Comparison of ENCODE assay signal across 25 cellular contexts in genomic region chrX:127947450-127947849, GRCh38.
"Had no signal": no experiment of that assay in that cellular context is flagged by ENCODE, and none has a peak within 500 bp of the region (broad histone marks: within the 10 kb centered on the region; RNA-seq: fewer than 3 reads in every experiment).

No MANE protein-coding gene starts in this region.

- H3K4me1 ChIP-seq: foreskin keratinocyte, gastroesophageal sphincter, heart left ventricle, left lung, lower lobe of right lung had no signal

- H3K4me2 ChIP-seq: hepatocyte had no signal

- H3K9me3 ChIP-seq: gastroesophageal sphincter, heart left ventricle, left lung, lower lobe of right lung had no signal

- H3K4me1 Mint-ChIP-seq: immature natural killer cell; naive thymus-derived CD4-positive, alpha-beta T cell had no signal

- DNase-seq: dermis blood vessel endothelial cell; dorsolateral prefrontal cortex; effector CD4-positive, alpha-beta T cell; effector memory CD4-positive, alpha-beta T cell; erythroblast; foreskin keratinocyte; heart left ventricle; hypothalamus; immature natural killer cell; islet precursor cell; kidney; kidney glomerular epithelial cell; left cardiac atrium; left lung; left ventricle myocardium superior; lower lobe of right lung; mesenchymal stem cell; midbrain; naive thymus-derived CD4-positive, alpha-beta T cell had no signal

- H3K79me2 ChIP-seq: hepatocyte had no signal

- H3K27me3 ChIP-seq: foreskin keratinocyte, gastroesophageal sphincter, heart left ventricle, hepatocyte, left lung had no signal

- H3K4me3 ChIP-seq: coronary artery, dorsolateral prefrontal cortex, gastroesophageal sphincter, heart left ventricle, hepatocyte, left lung, lower lobe of right lung had no signal

- H3K36me3 ChIP-seq: gastroesophageal sphincter, heart left ventricle, left lung, lower lobe of right lung had no signal

- H3K27ac Mint-ChIP-seq: immature natural killer cell; naive thymus-derived CD4-positive, alpha-beta T cell had no signal

- FAIRE-seq: colon, frontal cortex, kidney had no signal

- H3K36me3 Mint-ChIP-seq: immature natural killer cell; naive thymus-derived CD4-positive, alpha-beta T cell had no signal

- H3K4me3 Mint-ChIP-seq: immature natural killer cell; naive thymus-derived CD4-positive, alpha-beta T cell had no signal

- H3K27me3 Mint-ChIP-seq: naive thymus-derived CD4-positive, alpha-beta T cell had no signal

- H3K27ac ChIP-seq: coronary artery, dorsolateral prefrontal cortex, epithelial cell of prostate, foreskin keratinocyte, gastroesophageal sphincter, heart left ventricle, hepatocyte, left lung, lower lobe of right lung had no signal
